18 cellular contexts compared by ENCODE assay signal in the genomic region with DNA sequence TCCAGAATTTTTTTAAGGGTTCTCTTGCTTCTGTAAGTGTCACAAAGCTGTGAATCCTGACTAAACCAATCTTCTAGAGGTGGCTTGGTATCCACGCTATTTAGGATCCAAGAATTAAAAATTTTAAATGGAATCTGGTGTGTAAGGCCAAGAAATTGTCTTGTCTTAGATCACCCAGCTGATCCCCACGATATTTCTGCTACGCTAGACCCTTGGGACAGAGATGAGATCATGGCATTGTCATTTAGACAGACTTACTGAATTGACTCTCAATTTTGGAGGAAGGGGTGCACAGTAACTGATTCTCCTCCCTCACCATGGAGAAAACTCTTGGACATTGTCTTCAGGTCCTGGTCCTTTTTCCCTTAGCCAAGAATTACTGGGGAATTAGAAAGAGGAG. TPM values are rescaled to one million over a fixed set of nuclear protein-coding genes. Genes with fewer than 3 reads are reported as not detected.
DNase-seq lines count a peak whose midpoint lies in the region; ATAC-seq and TF ChIP-seq lines count a peak whose summit lies in the region.
"Had no signal": no experiment of that assay in that cellular context is flagged by ENCODE, and none has a peak within 500 bp of the region (broad histone marks: within the 10 kb centered on the region; RNA-seq: fewer than 3 reads in every experiment).

No MANE protein-coding gene starts in this region.

- CTCF ChIA-PET in T-cell (lab: Charles Lee): interaction anchor here (0.5 to 5.0 kb wide), 6 partner anchors 11 to 624 kb away, joined by 3 to 20 read pairs (median 4); no protein-coding TSS in a partner anchor

- peaks cover 99% of the 10 kb centered on the region for H3K4me1 ChIP-seq in BLaER1
- no peaks in the 10 kb centered on the region for H3K4me1 ChIP-seq in ascending aorta

- no peaks in the 10 kb centered on the region for H3K36me3 ChIP-seq in BLaER1
- no peaks in the 10 kb centered on the region for H3K36me3 ChIP-seq in ascending aorta
- H3K36me3 ChIP-seq: upper lobe of left lung had no signal

- no peaks in the 10 kb centered on the region for H3K9me3 Mint-ChIP-seq in T-helper 1 cell treated with Interleukin-12 subunit alpha and Interleukin-12 subunit beta and Interleukin-4 antibody, amounts not matched to agents 30 μg/mL and 1 μg/mL, for 36 hours
- no peaks in the 10 kb centered on the region for H3K9me3 Mint-ChIP-seq in T-cell
- no peaks in the 10 kb centered on the region for H3K9me3 Mint-ChIP-seq in effector memory CD8-positive, alpha-beta T cell
- H3K9me3 Mint-ChIP-seq: H9 had no signal

- H3K27me3 Mint-ChIP-seq in T-helper 1 cell treated with Interleukin-12 subunit alpha and Interleukin-12 subunit beta and Interleukin-4 antibody, amounts not matched to agents 30 μg/mL and 1 μg/mL, for 36 hours (ENCODE audit: low read depth): no peaks in the 10 kb centered on the region
- no peaks in the 10 kb centered on the region for H3K27me3 Mint-ChIP-seq in T-cell
- H3K27me3 Mint-ChIP-seq in effector memory CD8-positive, alpha-beta T cell: no peaks in the 10 kb centered on the region

- TF ChIP-seq CTCF in ascending aorta (IDR thresholded peaks at IDR 0.05): no peak

- POLR2A ChIA-PET in T-cell (lab: Charles Lee): interaction anchor here in 1 of 2 donors (0.6 kb wide), 1 partner anchor 41 kb away, joined by 3 read pairs; no protein-coding TSS in a partner anchor

- peak overlapping the region; percentile 11; the same call in 1 of the 2 replicates for H3K9ac ChIP-seq in BLaER1

- no peaks in the 10 kb centered on the region for H3K9me3 ChIP-seq in BLaER1
- no peaks in the 10 kb centered on the region for H3K9me3 ChIP-seq in ascending aorta
- H3K9me3 ChIP-seq: upper lobe of left lung had no signal

- H3K27ac ChIP-seq in BLaER1 (peak overlapping the region; percentile 45; the same call in 1 of the 2 replicates), ascending aorta (no peak overlapping the region)
- H3K27ac ChIP-seq: PC-9, SK-N-MC had no signal

- peak overlapping the region; percentile 83 for H3K4me2 ChIP-seq in BLaER1
- H3K4me2 ChIP-seq: PC-9 had no signal

- ATAC-seq in T-cell (replicated peaks in 1 of 4) (no peak), GM21786 (IDR thresholded peaks at IDR 0.05; ENCODE audit: unreplicated experiment) (no peak)
- ATAC-seq in effector memory CD8-positive, alpha-beta T cell (replicated peaks): no peak

- H3K4me3 ChIP-seq in BLaER1 (peak overlapping the region; percentile 2; the same call in 1 of the 2 replicates), ascending aorta (no peak overlapping the region)
- H3K4me3 ChIP-seq: PC-9, SK-N-MC, upper lobe of left lung had no signal

- H3K4me3 Mint-ChIP-seq in T-helper 1 cell treated with Interleukin-12 subunit alpha and Interleukin-12 subunit beta and Interleukin-4 antibody, amounts not matched to agents 30 μg/mL and 1 μg/mL, for 36 hours: peak overlapping the region; percentile 80
- peak overlapping the region; percentile 13 to 79 (median 64) for H3K4me3 Mint-ChIP-seq in T-cell
- H3K4me3 Mint-ChIP-seq in effector memory CD8-positive, alpha-beta T cell: peak overlapping the region; percentile 62 to 91
- H3K4me3 Mint-ChIP-seq: H9 had no signal

- intact Hi-C loops in ascending aorta (cut with DNase I): no loop called here

- H3K27ac Mint-ChIP-seq in T-helper 1 cell treated with Interleukin-12 subunit alpha and Interleukin-12 subunit beta and Interleukin-4 antibody, amounts not matched to agents 30 μg/mL and 1 μg/mL, for 36 hours: peak overlapping the region; percentile 98
- H3K27ac Mint-ChIP-seq in T-cell: peak overlapping the region; percentile 98 to 99
- peak overlapping the region; percentile 92 to 98 for H3K27ac Mint-ChIP-seq in effector memory CD8-positive, alpha-beta T cell
- H3K27ac Mint-ChIP-seq: H9 had no signal

- DNase-seq in T-helper 1 cell: no peak
- DNase-seq in T-cell: no peak
- no peak for DNase-seq in effector memory CD8-positive, alpha-beta T cell
- no peak for DNase-seq in ascending aorta (ENCODE audit: low spot score in 2 of 2)
- DNase-seq in SKM-1 treated with dmso at 0.1 percent for 144 hours (lab: John Stamatoyannopoulos, UW; ENCODE audit: unreplicated experiment): no peak
- DNase-seq: 8988T; effector CD4-positive, alpha-beta T cell; H9; head of caudate nucleus; NCI-H526 treated with DMSO at 0.1 percent for 48 hours; PC-9; stimulated activated CD4-positive, alpha-beta T cell treated with anti-CD3 and anti-CD28 coated beads, Interleukin-15, amount 100 ng/mL, for 24 hours; stimulated activated naive CD4-positive, alpha-beta T cell; upper lobe of left lung had no signal

- peaks cover 45% of the 10 kb centered on the region for H3K36me3 Mint-ChIP-seq in T-helper 1 cell treated with Interleukin-12 subunit alpha and Interleukin-12 subunit beta and Interleukin-4 antibody, amounts not matched to agents 30 μg/mL and 1 μg/mL, for 36 hours (ENCODE audit: low read depth)
- no peaks in the 10 kb centered on the region for H3K36me3 Mint-ChIP-seq in T-cell
- H3K36me3 Mint-ChIP-seq in effector memory CD8-positive, alpha-beta T cell (ENCODE audit: insufficient read depth): peaks cover 32% of the 10 kb centered on the region

- H3K4me1 Mint-ChIP-seq in T-helper 1 cell treated with Interleukin-12 subunit alpha and Interleukin-12 subunit beta and Interleukin-4 antibody, amounts not matched to agents 30 μg/mL and 1 μg/mL, for 36 hours (ENCODE audit: low read depth): peaks cover 70% of the 10 kb centered on the region
- H3K4me1 Mint-ChIP-seq in T-cell: peaks cover 85 to 95% (median 89%) of the 10 kb centered on the region in 3 donors
- peaks cover 35 to 73% of the 10 kb centered on the region in 2 donors for H3K4me1 Mint-ChIP-seq in effector memory CD8-positive, alpha-beta T cell (ENCODE audit: low read depth in 2 of 2)

- H4K20me1 ChIP-seq in BLaER1: no peaks in the 10 kb centered on the region

- H3K27me3 ChIP-seq in BLaER1 (no peaks in the 10 kb centered on the region; the same call in 1 of the 2 replicates), ascending aorta (no peaks in the 10 kb centered on the region)
- H3K27me3 ChIP-seq: upper lobe of left lung had no signal

RNA-seq across cellular contexts. Expression of a gene that starts 5.7 kb away (rescaled TPM):
- 10 to 100 TPM; 17.4 to 56.1 (median 23.0) TPM for total RNA-seq in T-cell
- 2.1 TPM for total RNA-seq in ascending aorta
